Comparison of ENCODE assay signal across 9 cellular contexts in genomic region chr2:27891820-27892105, GRCh38. TPM values are rescaled to one million over a fixed set of nuclear protein-coding genes. Genes with fewer than 3 reads are reported as not detected.
DNase-seq lines count a peak whose midpoint lies in the region; ATAC-seq and TF ChIP-seq lines count a peak whose summit lies in the region.
"Had no signal": no experiment of that assay in that cellular context is flagged by ENCODE, and none has a peak within 500 bp of the region (broad histone marks: within the 10 kb centered on the region; RNA-seq: fewer than 3 reads in every experiment).

No MANE protein-coding gene starts in this region.

- no peak for TF ChIP-seq EP300 in suprapubic skin (IDR thresholded peaks at IDR 0.05)

- no peak for ATAC-seq in GM18867 (IDR thresholded peaks at IDR 0.05; ENCODE audit: unreplicated experiment)

- peak overlapping the region; percentile 93 to 99 (median 96) for H3K4me3 Mint-ChIP-seq in CD8-positive, alpha-beta memory T cell
- H3K4me3 Mint-ChIP-seq in neural crest cell: peak overlapping the region; percentile 96

- TF ChIP-seq CTCF in neural crest cell (conservative IDR thresholded peaks at IDR 0.05) (no peak), suprapubic skin (IDR thresholded peaks at IDR 0.05) (no peak)

- H3K4me3 ChIP-seq in CD8-positive, alpha-beta memory T cell (ENCODE audit: low read length): no peak overlapping the region
- no peak overlapping the region for H3K4me3 ChIP-seq in suprapubic skin

- H3K27me3 Mint-ChIP-seq in CD8-positive, alpha-beta memory T cell: peaks cover 4 to 13% of the 10 kb centered on the region in 2 donors
- H3K27me3 Mint-ChIP-seq in neural crest cell (ENCODE audit: low read depth): no peaks in the 10 kb centered on the region

- peaks cover 12 to 43% (median 15%) of the 10 kb centered on the region in 3 donors for H3K36me3 Mint-ChIP-seq in CD8-positive, alpha-beta memory T cell
- H3K36me3 Mint-ChIP-seq in neural crest cell (ENCODE audit: low read depth): peaks cover 2% of the 10 kb centered on the region

- peaks cover 0 to 4% (median 2%) of the 10 kb centered on the region in 5 donors for H3K9me3 Mint-ChIP-seq in CD8-positive, alpha-beta memory T cell
- no peaks in the 10 kb centered on the region for H3K9me3 Mint-ChIP-seq in neural crest cell

- H3K4me1 ChIP-seq in CD8-positive, alpha-beta memory T cell (ENCODE audit: insufficient read depth, low read length): peaks cover 38% of the 10 kb centered on the region
- peaks cover 32% of the 10 kb centered on the region for H3K4me1 ChIP-seq in suprapubic skin

- H3K9me3 ChIP-seq in CD8-positive, alpha-beta memory T cell (ENCODE audit: low read length): no peaks in the 10 kb centered on the region
- H3K9me3 ChIP-seq in suprapubic skin: no peaks in the 10 kb centered on the region

- H3K27me3 ChIP-seq in CD8-positive, alpha-beta memory T cell (ENCODE audit: insufficient read depth, low read length, poor library complexity, severe bottlenecking): no peaks in the 10 kb centered on the region
- no peaks in the 10 kb centered on the region for H3K27me3 ChIP-seq in suprapubic skin

- H3K36me3 ChIP-seq in CD8-positive, alpha-beta memory T cell (ENCODE audit: insufficient read depth, low read length): no peaks in the 10 kb centered on the region
- H3K36me3 ChIP-seq in suprapubic skin: peaks cover 8% of the 10 kb centered on the region

- 63% methylated on average over 3 of the region's 3 CpGs for WGBS in suprapubic skin

- no peak for DNase-seq in CD8-positive, alpha-beta memory T cell
- DNase-seq in M059J (ENCODE audit: low read depth) (peak; percentile 58), cerebellum (ENCODE audit: low spot score) (peak; percentile 10), neural crest cell (ENCODE audit: low read depth, low spot score) (no peak), suprapubic skin (ENCODE audit: low spot score in 2 of 2) (no peak)
- no peak for DNase-seq in stimulated activated CD4-positive, alpha-beta T cell treated with anti-CD3 and anti-CD28 coated beads, Interleukin-4, amount 100 ng/mL, for 4 hours
- DNase-seq in stimulated activated CD4-positive, alpha-beta T cell treated with anti-CD3 and anti-CD28 coated beads, Interleukin-2, amount 100 ng/mL, for 48 hours: no peak
- DNase-seq: NCI-H1694 treated with DMSO at 0.1 percent for 48 hours had no signal

- H3K27ac ChIP-seq in CD8-positive, alpha-beta memory T cell (ENCODE audit: low read depth, low read length): no peak overlapping the region
- H3K27ac ChIP-seq in suprapubic skin: no peak overlapping the region

- CTCF ChIA-PET in CD8-positive, alpha-beta memory T cell (lab: Charles Lee): no interaction called here

- POLR2A ChIA-PET in CD8-positive, alpha-beta memory T cell (lab: Charles Lee): no interaction called here

- TF ChIP-seq POLR2A in suprapubic skin (IDR thresholded peaks at IDR 0.05): no peak

- peak overlapping the region; percentile 100 for H3K27ac Mint-ChIP-seq in CD8-positive, alpha-beta memory T cell
- no peak overlapping the region for H3K27ac Mint-ChIP-seq in neural crest cell (ENCODE audit: unreplicated experiment)

- H3K4me1 Mint-ChIP-seq in CD8-positive, alpha-beta memory T cell: peaks cover 46 to 81% (median 60%) of the 10 kb centered on the region in 3 donors
- peaks cover 21% of the 10 kb centered on the region for H3K4me1 Mint-ChIP-seq in neural crest cell

RNA-seq across cellular contexts. Expression of gene BABAM2, which starts 1.2 kb away (rescaled TPM):
- total RNA-seq in CD8-positive, alpha-beta memory T cell: 10 to 100 TPM; 59.4 to 65.6 TPM
- polyA plus RNA-seq in CD8-positive, alpha-beta memory T cell: 66.7 TPM
- 41.8 and 51.8 TPM in 2 replicates for total RNA-seq in M059J (2014; rRNA removed; shearing (Covaris generic))
- 25.2 TPM for total RNA-seq in cerebellum
- total RNA-seq in neural crest cell: 28.6 and 30.8 TPM in 2 replicates
- 10 to 100 TPM; 23.7 to 41.1 (median 27.9) TPM for total RNA-seq in suprapubic skin

RNA-seq across cellular contexts. Expression of gene RBKS, which starts 1.6 kb away (rescaled TPM):
- total RNA-seq in CD8-positive, alpha-beta memory T cell: 1 to 10 TPM; 2.1 to 2.9 TPM
- polyA plus RNA-seq in CD8-positive, alpha-beta memory T cell: 4.7 TPM
- 3.2 and 4.9 TPM in 2 replicates for total RNA-seq in M059J (2014; rRNA removed; shearing (Covaris generic))
- total RNA-seq in cerebellum (2.1 TPM), neural crest cell (0.79 and 0.86 TPM in 2 replicates), suprapubic skin (1 to 10 TPM; 1.0 to 2.2 (median 1.5) TPM)

Comparison
In these comparisons a context has a peak if more than half of its experiments do, and no peak if none do; other contexts are left out.
1. DNase-seq: peak in M059J (single experiment) and cerebellum (single experiment); none in CD8-positive, alpha-beta memory T cell (0 of 5), neural crest cell (single experiment), stimulated activated CD4-positive, alpha-beta T cell treated with anti-CD3 and anti-CD28 coated beads, Interleukin-4, amount 100 ng/mL, for 4 hours (0 of 2), suprapubic skin (0 of 2) and stimulated activated CD4-positive, alpha-beta T cell treated with anti-CD3 and anti-CD28 coated beads, Interleukin-2, amount 100 ng/mL, for 48 hours (0 of 2).